12 cellular contexts compared by ENCODE assay signal in the genomic region with DNA sequence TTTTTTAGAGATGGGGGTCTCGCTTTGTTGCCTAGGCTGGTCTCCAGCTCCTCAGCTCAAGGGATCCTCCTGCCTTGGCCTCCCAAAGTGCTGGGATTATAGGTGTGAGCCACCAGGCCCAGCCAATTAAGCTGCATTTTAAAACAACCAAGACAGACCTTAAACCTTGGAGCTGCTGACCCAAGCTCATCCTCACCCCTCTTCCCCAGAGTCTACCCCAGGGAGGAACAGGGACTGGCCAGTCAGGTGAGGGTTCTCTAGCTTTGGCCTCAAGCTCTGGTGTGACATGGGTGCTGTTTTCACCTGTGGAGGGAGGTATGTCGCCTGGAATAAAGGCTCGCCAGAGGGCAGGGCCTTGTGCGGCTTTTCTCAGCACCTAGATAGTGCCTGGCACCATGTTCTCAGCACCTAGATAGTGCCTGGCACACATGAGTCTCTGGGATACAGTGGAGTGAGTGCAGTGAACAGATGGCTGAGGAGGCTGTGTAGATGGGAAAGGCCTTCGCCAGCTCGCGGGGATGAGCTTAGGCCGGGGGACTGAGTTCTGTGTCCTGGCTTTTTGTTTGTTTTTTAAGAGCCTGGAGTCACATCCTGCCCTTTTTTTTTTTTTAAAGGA. TPM values are rescaled to one million over a fixed set of nuclear protein-coding genes. Genes with fewer than 3 reads are reported as not detected.
DNase-seq lines count a peak whose midpoint lies in the region; FAIRE-seq and TF ChIP-seq lines count a peak whose summit lies in the region.
"Had no signal": no experiment of that assay in that cellular context is flagged by ENCODE, and none has a peak within 500 bp of the region (broad histone marks: within the 10 kb centered on the region; RNA-seq: fewer than 3 reads in every experiment).

No MANE protein-coding gene starts in this region.

- no peaks in the 10 kb centered on the region for H3K27me3 Mint-ChIP-seq in T-helper 2 cell treated with Interferon-gamma antibody and Interleukin-4, amounts not matched to agents 5 μg/mL and 100 μg/mL, for 36 hours (ENCODE audit: low read depth)
- peaks cover 15% of the 10 kb centered on the region for H3K27me3 Mint-ChIP-seq in endothelial cell (ENCODE audit: unreplicated experiment)

- DNase-seq in T-helper 2 cell treated with Interferon-gamma antibody and Interleukin-4, amounts not matched to agents 5 μg/mL and 100 μg/mL, for 36 hours (ENCODE audit: low spot score) = no peak
- DNase-seq in T-helper 2 cell (no peak), NCI-H82 treated with DMSO at 0.1 percent for 48 hours (lab: John Stamatoyannopoulos, UW; ENCODE audit: unreplicated experiment) (peak; percentile 37), endothelial cell (ENCODE audit: low spot score) (no peak), spleen (no peak), kidney (no peak), T1000 (lab: John Stamatoyannopoulos, UW) (no peak)
- DNase-seq in stimulated activated CD4-positive, alpha-beta T cell treated with anti-CD3 and anti-CD28 coated beads, Interleukin-12 subunit alpha, Interleukin-12 subunit beta, amount 100 ng/mL, for 4 hours = no peak
- DNase-seq: central memory CD4-positive, alpha-beta T cell; hippocampal formation; NCI-H774 had no signal

- WGBS in spleen, 5 donors = 66 to 78% (median 71%) methylated on average over 6 to 8 of the region's 8 CpGs

- H3K4me3 Mint-ChIP-seq in T-helper 2 cell treated with Interferon-gamma antibody and Interleukin-4, amounts not matched to agents 5 μg/mL and 100 μg/mL, for 36 hours = no peak overlapping the region
- H3K4me3 Mint-ChIP-seq in endothelial cell (ENCODE audit: unreplicated experiment) = no peak overlapping the region

- peak overlapping the region in 1 of 2 donors; percentile 34 for H3K9ac ChIP-seq in kidney (ENCODE audit: low read length in 2 of 2)

- peak overlapping the region; percentile 31 for H3K27ac Mint-ChIP-seq in T-helper 2 cell treated with Interferon-gamma antibody and Interleukin-4, amounts not matched to agents 5 μg/mL and 100 μg/mL, for 36 hours
- H3K27ac Mint-ChIP-seq in endothelial cell (ENCODE audit: unreplicated experiment) = peak overlapping the region; percentile 63

- peaks cover 26% of the 10 kb centered on the region for H3K4me1 Mint-ChIP-seq in T-helper 2 cell treated with Interferon-gamma antibody and Interleukin-4, amounts not matched to agents 5 μg/mL and 100 μg/mL, for 36 hours (ENCODE audit: low read depth)
- peaks cover 37% of the 10 kb centered on the region for H3K4me1 Mint-ChIP-seq in endothelial cell (ENCODE audit: unreplicated experiment)

- no peak for FAIRE-seq in kidney (lab: Jason Lieb, UNC)
- FAIRE-seq: HTR-8/SVneo had no signal

- H3K4me1 ChIP-seq in spleen (peaks cover 22 to 100% (median 81%) of the 10 kb centered on the region in 6 donors), kidney (ENCODE audit: control insufficient read depth in 1 of 2, insufficient read depth in 1 of 2, low read depth in 1 of 2, low read length in 2 of 2) (peaks cover 0 to 13% of the 10 kb centered on the region in 2 donors)

- H3K9me3 ChIP-seq in spleen (no peaks in the 10 kb centered on the region), kidney (ENCODE audit: control insufficient read depth in 1 of 2, low read length in 2 of 2) (no peaks in the 10 kb centered on the region)

- no peaks in the 10 kb centered on the region for H3K27me3 ChIP-seq in spleen (replicated peaks in 1 of 7)

- no peaks in the 10 kb centered on the region for H3K9me3 Mint-ChIP-seq in T-helper 2 cell treated with Interferon-gamma antibody and Interleukin-4, amounts not matched to agents 5 μg/mL and 100 μg/mL, for 36 hours
- H3K9me3 Mint-ChIP-seq in endothelial cell (ENCODE audit: unreplicated experiment) = no peaks in the 10 kb centered on the region

- H3K36me3 ChIP-seq in spleen = peaks cover 6 to 65% (median 52%) of the 10 kb centered on the region in 6 donors
- H3K36me3 ChIP-seq in kidney (ENCODE audit: control insufficient read depth in 1 of 2, insufficient read depth in 2 of 2, low read length in 2 of 2) = peaks cover 24 to 29% of the 10 kb centered on the region in 2 donors

- H3K36me3 Mint-ChIP-seq in T-helper 2 cell treated with Interferon-gamma antibody and Interleukin-4, amounts not matched to agents 5 μg/mL and 100 μg/mL, for 36 hours (ENCODE audit: low read depth) = peaks cover 41% of the 10 kb centered on the region
- peaks cover 28% of the 10 kb centered on the region for H3K36me3 Mint-ChIP-seq in endothelial cell (ENCODE audit: low read depth, unreplicated experiment)

- intact Hi-C loops in spleen (cut with DNase I; ENCODE audit: low total_unique reads) = loop anchor here (10.0 kb wide), 1 partner anchor 72 kb away; no protein-coding TSS in a partner anchor
- intact Hi-C loops in kidney (cut with DNase I) = no loop called here

- H3K4me3 ChIP-seq in spleen (no peak overlapping the region), kidney (ENCODE audit: low read length in 2 of 2) (no peak overlapping the region)

- TF ChIP-seq POLR2A in spleen (IDR thresholded peaks at IDR 0.05) = no peak

- H3K27ac ChIP-seq in spleen (peak overlapping the region in 6 of 8 donors; percentile 13 to 96 (median 53)), kidney (ENCODE audit: low read depth in 2 of 2, low read length in 2 of 2) (no peak overlapping the region)

- TF ChIP-seq CTCF in endothelial cell (IDR thresholded peaks at IDR 0.05; ENCODE audit: unreplicated experiment) = no peak
- TF ChIP-seq CTCF in spleen (IDR thresholded peaks at IDR 0.05 in 8 of 11, conservative IDR thresholded peaks at IDR 0.05 in 3 of 11) = no peak
- TF ChIP-seq CTCF in kidney (IDR thresholded peaks at IDR 0.05; ENCODE audit: borderline replicate concordance, extremely low read depth, insufficient read depth) = no peak

RNA-seq across cellular contexts. Expression of a gene that starts 7.4 kb away (rescaled TPM):
- 188 TPM for total RNA-seq in endothelial cell (ENCODE audit: unreplicated experiment)
- total RNA-seq in spleen = 100 to 1,000 TPM in 4 of 7 donors, 10 to 100 TPM in 3; 68.3 to 149 (median 103) TPM
- polyA plus RNA-seq in spleen = 10 to 100 TPM; 49.2 to 87.6 (median 87.1) TPM
- total RNA-seq in kidney = 93.5 TPM
- 45.2 TPM for polyA plus RNA-seq in kidney (ENCODE audit: insufficient read depth, low read depth, low replicate concordance)

RNA-seq across cellular contexts. Expression of a gene that starts 9.5 kb away (rescaled TPM):
- total RNA-seq in endothelial cell (ENCODE audit: unreplicated experiment) (51.3 TPM), spleen (10 to 100 TPM; 33.3 to 94.6 (median 72.3) TPM), kidney (77.2 TPM)
- polyA plus RNA-seq in spleen (10 to 100 TPM; 39.5 to 73.7 (median 60.5) TPM), kidney (ENCODE audit: insufficient read depth, low read depth, low replicate concordance) (44.0 TPM)

RNA-seq across cellular contexts. Expression of a gene that starts 14.7 kb away (rescaled TPM):
- total RNA-seq in endothelial cell (ENCODE audit: unreplicated experiment) (137 TPM), spleen (10 to 100 TPM; 44.7 to 85.4 (median 61.2) TPM), kidney (27.7 TPM)
- polyA plus RNA-seq in spleen (10 to 100 TPM; 27.0 to 51.1 (median 34.3) TPM), kidney (ENCODE audit: insufficient read depth, low read depth, low replicate concordance) (13.7 TPM)

RNA-seq across cellular contexts. Expression of a gene that starts 58.1 kb away (rescaled TPM):
- total RNA-seq in endothelial cell (ENCODE audit: unreplicated experiment) = 29.1 TPM
- total RNA-seq in spleen = 10 to 100 TPM; 16.8 to 36.5 (median 24.5) TPM
- polyA plus RNA-seq in spleen = 10 to 100 TPM; 17.9 to 29.1 (median 18.4) TPM
- total RNA-seq in kidney = 12.7 TPM
- 14.5 TPM for polyA plus RNA-seq in kidney (ENCODE audit: insufficient read depth, low read depth, low replicate concordance)

Comparison
In these comparisons a context has a peak if more than half of its experiments do, and no peak if none do; other contexts are left out.
1. H3K27ac ChIP-seq: peak in spleen (6 of 8); none in kidney (0 of 2).